In the genomic region with DNA sequence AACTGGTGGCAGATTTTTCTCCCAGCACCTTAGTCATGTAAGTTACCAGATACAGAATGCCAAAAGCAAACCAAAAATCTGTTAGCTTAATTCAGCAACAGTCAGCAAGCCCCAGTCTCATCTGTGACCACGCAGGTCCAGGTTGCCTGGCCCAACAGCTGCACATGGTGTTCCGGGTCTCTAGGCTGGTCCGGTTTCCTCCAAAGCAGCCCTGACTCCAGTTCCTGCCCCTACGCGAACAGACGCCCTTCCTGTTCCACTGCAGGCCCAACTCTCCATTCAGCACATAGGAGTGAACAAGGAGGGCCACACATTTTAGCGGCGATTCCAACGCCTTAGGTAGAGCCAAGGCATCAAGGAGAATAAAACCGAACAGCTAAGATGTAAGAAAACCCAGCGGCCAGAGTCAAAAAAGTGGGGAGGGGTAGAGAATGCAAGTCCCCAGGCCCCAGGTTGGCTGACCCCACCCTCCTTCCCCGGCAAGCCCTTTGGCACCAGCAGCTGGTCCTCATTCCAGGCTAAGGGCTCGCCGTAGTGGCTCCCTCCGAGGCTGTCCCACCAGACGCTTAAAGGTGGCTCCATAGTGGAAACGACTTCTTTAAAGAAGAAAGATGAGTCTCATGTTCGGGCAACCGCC, we compare ENCODE assay signal across 8 cellular contexts. TPM values are rescaled to one million over a fixed set of nuclear protein-coding genes. Genes with fewer than 3 reads are reported as not detected.
DNase-seq lines count a peak whose midpoint lies in the region; ATAC-seq and TF ChIP-seq lines count a peak whose summit lies in the region.

No MANE protein-coding gene starts in this region.

- H3K9me3 Mint-ChIP-seq in glutamatergic neuron (ENCODE audit: unreplicated experiment): peaks cover 17% of the 10 kb centered on the region

- H3K4me3 ChIP-seq in H7 (ENCODE audit: insufficient read depth, low read depth, low read length): peak overlapping the region; percentile 89
- peak overlapping the region; percentile 87 for H3K4me3 ChIP-seq in skeletal muscle cell (ENCODE audit: low read depth, low read length)

- TF ChIP-seq CTCF in glutamatergic neuron (IDR thresholded peaks at IDR 0.05; ENCODE audit: partially characterized antibody, unreplicated experiment): no peak

- H3K27ac Mint-ChIP-seq in glutamatergic neuron (ENCODE audit: unreplicated experiment): peak overlapping the region; percentile 85

- H3K27me3 ChIP-seq in H7 (ENCODE audit: control insufficient read depth, insufficient read depth, low read length): peaks cover 4% of the 10 kb centered on the region

- ATAC-seq in GM21723 (IDR thresholded peaks at IDR 0.05; ENCODE audit: unreplicated experiment) (no peak), HG02884 (IDR thresholded peaks at IDR 0.05; ENCODE audit: unreplicated experiment) (no peak)

- peaks cover 18% of the 10 kb centered on the region for H3K4me1 Mint-ChIP-seq in glutamatergic neuron (ENCODE audit: low read depth, unreplicated experiment)

- H3K4me3 Mint-ChIP-seq in glutamatergic neuron (ENCODE audit: unreplicated experiment): peak overlapping the region; percentile 95

- no peaks in the 10 kb centered on the region for H3K36me3 ChIP-seq in H7 (replicated peaks; ENCODE audit: control insufficient read depth, insufficient read depth, low read length)

- H3K36me3 Mint-ChIP-seq in glutamatergic neuron (ENCODE audit: unreplicated experiment): no peaks in the 10 kb centered on the region

- peaks cover 8% of the 10 kb centered on the region for H3K27me3 Mint-ChIP-seq in glutamatergic neuron (ENCODE audit: unreplicated experiment)

- no peak for DNase-seq in H7
- peak; percentile 45 for DNase-seq in UCSD-AML1 (lab: John Stamatoyannopoulos, UW; ENCODE audit: unreplicated experiment)
- no peak for DNase-seq in glutamatergic neuron
- no peak for DNase-seq in skeletal muscle cell (ENCODE audit: low read depth)
- no peak for DNase-seq in NCI-H1417 treated with DMSO at 0.1 percent for 48 hours (lab: John Stamatoyannopoulos, UW)
- no peak for DNase-seq in RPMI8226

RNA-seq across cellular contexts. Expression of gene STK25, which starts 1.5 kb away (rescaled TPM):
- 353 and 443 TPM in 2 replicates for total RNA-seq in H7 (2014; rRNA removed; shearing (Covaris generic))
- 347 TPM for total RNA-seq in glutamatergic neuron (ENCODE audit: unreplicated experiment)

RNA-seq across cellular contexts. Expression of gene BOK, which starts 51.6 kb away (rescaled TPM):
- 59.5 and 61.6 TPM in 2 replicates for total RNA-seq in H7 (2014; rRNA removed; shearing (Covaris generic))
- 13.8 TPM for total RNA-seq in glutamatergic neuron (ENCODE audit: unreplicated experiment)
